6 cellular contexts compared by ENCODE assay signal in the genomic region with DNA sequence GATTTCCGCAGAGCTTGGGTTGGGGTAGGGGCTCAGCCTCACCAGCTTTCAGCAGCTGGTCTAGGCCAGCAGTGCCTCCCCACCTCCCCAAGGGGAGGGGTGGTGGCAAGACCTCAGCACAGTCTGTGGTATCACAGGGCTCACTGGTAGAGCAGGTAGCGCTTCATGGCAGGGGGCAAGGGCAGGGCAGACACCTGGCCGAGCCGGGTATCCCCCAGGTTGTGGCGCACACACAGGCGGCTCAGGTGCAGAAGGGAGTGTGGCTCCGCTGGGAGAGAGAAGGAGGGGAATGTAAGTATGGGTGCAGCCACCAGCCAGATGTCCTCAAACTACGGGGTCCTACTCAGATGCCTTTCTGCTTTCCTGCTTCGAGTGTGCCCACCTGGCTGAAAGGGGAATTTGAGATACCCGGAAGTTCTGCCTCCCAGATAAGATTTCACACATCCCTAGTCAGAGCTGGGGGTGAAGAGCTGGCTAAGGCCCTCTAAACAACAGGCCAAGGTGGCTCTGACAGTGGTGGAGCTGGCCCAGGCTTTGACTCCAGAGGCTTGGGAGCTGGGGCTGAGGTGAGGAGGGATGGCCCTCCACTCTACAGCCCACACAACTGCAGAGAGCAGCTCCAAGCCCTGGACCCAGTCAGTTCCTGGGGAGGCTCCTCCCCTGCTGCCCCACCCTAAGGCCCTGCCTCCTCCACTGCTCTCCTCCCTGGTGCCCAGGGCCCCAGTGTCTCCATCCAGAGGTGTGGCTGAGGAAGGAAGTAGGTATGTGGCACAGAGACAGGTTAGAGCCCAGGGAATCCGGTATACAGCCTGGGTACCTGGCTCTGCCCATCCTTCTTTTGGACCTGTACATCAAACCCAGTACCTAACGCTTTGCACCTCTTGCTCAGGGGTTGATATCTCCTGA. TPM values are rescaled to one million over a fixed set of nuclear protein-coding genes. Genes with fewer than 3 reads are reported as not detected.
DNase-seq lines count a peak whose midpoint lies in the region; FAIRE-seq and TF ChIP-seq lines count a peak whose summit lies in the region.

No MANE protein-coding gene starts in this region.

- TF ChIP-seq CTCF in OCI-LY1 (IDR thresholded peaks at IDR 0.05; ENCODE audit: low read length) (no peak), endothelial cell (IDR thresholded peaks at IDR 0.05; ENCODE audit: unreplicated experiment) (no peak)

- DNase-seq in endothelial cell (ENCODE audit: low spot score) (no peak), small intestine (peak; percentile 90), ureter (ENCODE audit: low spot score) (no peak), inferior parietal cortex (ENCODE audit: extremely low spot score) (no peak)

- H3K9me3 Mint-ChIP-seq in endothelial cell (ENCODE audit: unreplicated experiment) = no peaks in the 10 kb centered on the region

- H3K27me3 Mint-ChIP-seq in endothelial cell (ENCODE audit: unreplicated experiment) = peaks cover 14% of the 10 kb centered on the region

- peaks cover 3% of the 10 kb centered on the region; the same call in 1 of the 2 replicates for H4K20me1 ChIP-seq in OCI-LY1 (ENCODE audit: insufficient read depth, low read length)

- H3F3A ChIP-seq in OCI-LY1 (ENCODE audit: insufficient read depth, low read length) = peaks cover 13% of the 10 kb centered on the region

- peaks cover 63% of the 10 kb centered on the region for H3K36me3 ChIP-seq in OCI-LY1 (ENCODE audit: insufficient read depth, low read length)
- peaks cover 0 to 3% of the 10 kb centered on the region in 2 donors for H3K36me3 ChIP-seq in small intestine (ENCODE audit: control insufficient read depth in 2 of 2, insufficient read depth in 2 of 2, low read length in 2 of 2)

- peaks cover 60% of the 10 kb centered on the region for H3K4me1 ChIP-seq in OCI-LY1 (ENCODE audit: insufficient read depth, low read length, severe bottlenecking)
- peaks cover 0 to 3% of the 10 kb centered on the region in 2 donors for H3K4me1 ChIP-seq in small intestine (ENCODE audit: control insufficient read depth in 2 of 2, insufficient read depth in 1 of 2, low read depth in 1 of 2, low read length in 1 of 2)

- H3K9me2 ChIP-seq in OCI-LY1 (ENCODE audit: low read depth, low read length) = no peaks in the 10 kb centered on the region

- H3K27ac Mint-ChIP-seq in endothelial cell (ENCODE audit: unreplicated experiment) = no peak overlapping the region

- FAIRE-seq in small intestine (lab: Jason Lieb, UNC) = no peak

- peaks cover 35% of the 10 kb centered on the region for H3K36me3 Mint-ChIP-seq in endothelial cell (ENCODE audit: low read depth, unreplicated experiment)

- H3K9me3 ChIP-seq in OCI-LY1 (ENCODE audit: low read length) (no peaks in the 10 kb centered on the region), small intestine (ENCODE audit: control insufficient read depth, low read depth) (no peaks in the 10 kb centered on the region)

- peak overlapping the region; percentile 94 for H3K4me3 Mint-ChIP-seq in endothelial cell (ENCODE audit: unreplicated experiment)

- H3K9ac ChIP-seq in OCI-LY1 (ENCODE audit: low read length) = peak overlapping the region; percentile 49; the same call in 1 of the 2 replicates

- H3K4me1 Mint-ChIP-seq in endothelial cell (ENCODE audit: unreplicated experiment) = peaks cover 33% of the 10 kb centered on the region

- H3K27me3 ChIP-seq in OCI-LY1 (ENCODE audit: insufficient read depth, low read length) (no peaks in the 10 kb centered on the region), small intestine (ENCODE audit: control insufficient read depth in 2 of 2, insufficient read depth in 2 of 2, low read length in 2 of 2) (no peaks in the 10 kb centered on the region)

- no peak overlapping the region for H2AFZ ChIP-seq in OCI-LY1 (ENCODE audit: low read length)

- H3K4me2 ChIP-seq in OCI-LY1 (ENCODE audit: low read length) = peak overlapping the region; percentile 93

- H3K79me2 ChIP-seq in OCI-LY1 (ENCODE audit: insufficient read depth, low read length) = peaks cover 8% of the 10 kb centered on the region

- H3K27ac ChIP-seq in OCI-LY1 (ENCODE audit: low read depth, low read length, poor library complexity, severe bottlenecking) (peak overlapping the region; percentile 78), small intestine (ENCODE audit: low read depth in 1 of 2, low read length in 1 of 2) (peak overlapping the region; percentile 22 to 52)

- 46 to 66% (median 62%) methylated on average over 11 to 12 of the region's 12 CpGs for WGBS in small intestine, 3 donors

- H3K4me3 ChIP-seq in GM08714 (ENCODE audit: low read length) (peak overlapping the region; percentile 64; the same call in 1 of the 2 replicates), OCI-LY1 (ENCODE audit: low read depth, low read length, poor library complexity, severe bottlenecking) (peak overlapping the region; percentile 83), small intestine (ENCODE audit: low read depth in 1 of 2, low read length in 2 of 2) (peak overlapping the region in 1 of 2 donors; percentile 62)

RNA-seq across cellular contexts. Expression of gene SPSB2, which starts 1.8 kb away (rescaled TPM):
- total RNA-seq in endothelial cell (ENCODE audit: unreplicated experiment) (6.7 TPM), ureter (9.9 TPM)
- 10 to 100 TPM in 2 of 3 donors, 1 to 10 TPM in 1; 9.7 to 13.4 (median 11.9) TPM for polyA plus RNA-seq in small intestine

RNA-seq across cellular contexts. Expression of gene TPI1, which starts 4.0 kb away (rescaled TPM):
- total RNA-seq in endothelial cell (ENCODE audit: unreplicated experiment) = 356 TPM
- polyA plus RNA-seq in small intestine = 1,000 to 10,000 TPM in 2 of 3 donors, 100 to 1,000 TPM in 1; 898 to 1,439 (median 1,182) TPM
- total RNA-seq in ureter = 418 TPM

RNA-seq across cellular contexts. Expression of gene USP5, which starts 19.4 kb away (rescaled TPM):
- total RNA-seq in endothelial cell (ENCODE audit: unreplicated experiment) (119 TPM), ureter (106 TPM)
- 10 to 100 TPM; 31.9 to 54.0 (median 33.3) TPM for polyA plus RNA-seq in small intestine

RNA-seq across cellular contexts. Expression of gene CDCA3, which starts 20.2 kb away (rescaled TPM):
- total RNA-seq in endothelial cell (ENCODE audit: unreplicated experiment) (6.2 TPM), ureter (1.4 TPM)
- polyA plus RNA-seq in small intestine = 10 to 100 TPM; 46.7 to 99.1 (median 51.3) TPM

RNA-seq across cellular contexts. Expression of gene GNB3, which starts 30.6 kb away (rescaled TPM):
- 9.0 TPM for total RNA-seq in endothelial cell (ENCODE audit: unreplicated experiment)
- 1 to 10 TPM in 2 of 3 donors, not detected in 1; 1.0 to 3.2 TPM for polyA plus RNA-seq in small intestine
- 4.5 TPM for total RNA-seq in ureter
